In the genomic region with DNA sequence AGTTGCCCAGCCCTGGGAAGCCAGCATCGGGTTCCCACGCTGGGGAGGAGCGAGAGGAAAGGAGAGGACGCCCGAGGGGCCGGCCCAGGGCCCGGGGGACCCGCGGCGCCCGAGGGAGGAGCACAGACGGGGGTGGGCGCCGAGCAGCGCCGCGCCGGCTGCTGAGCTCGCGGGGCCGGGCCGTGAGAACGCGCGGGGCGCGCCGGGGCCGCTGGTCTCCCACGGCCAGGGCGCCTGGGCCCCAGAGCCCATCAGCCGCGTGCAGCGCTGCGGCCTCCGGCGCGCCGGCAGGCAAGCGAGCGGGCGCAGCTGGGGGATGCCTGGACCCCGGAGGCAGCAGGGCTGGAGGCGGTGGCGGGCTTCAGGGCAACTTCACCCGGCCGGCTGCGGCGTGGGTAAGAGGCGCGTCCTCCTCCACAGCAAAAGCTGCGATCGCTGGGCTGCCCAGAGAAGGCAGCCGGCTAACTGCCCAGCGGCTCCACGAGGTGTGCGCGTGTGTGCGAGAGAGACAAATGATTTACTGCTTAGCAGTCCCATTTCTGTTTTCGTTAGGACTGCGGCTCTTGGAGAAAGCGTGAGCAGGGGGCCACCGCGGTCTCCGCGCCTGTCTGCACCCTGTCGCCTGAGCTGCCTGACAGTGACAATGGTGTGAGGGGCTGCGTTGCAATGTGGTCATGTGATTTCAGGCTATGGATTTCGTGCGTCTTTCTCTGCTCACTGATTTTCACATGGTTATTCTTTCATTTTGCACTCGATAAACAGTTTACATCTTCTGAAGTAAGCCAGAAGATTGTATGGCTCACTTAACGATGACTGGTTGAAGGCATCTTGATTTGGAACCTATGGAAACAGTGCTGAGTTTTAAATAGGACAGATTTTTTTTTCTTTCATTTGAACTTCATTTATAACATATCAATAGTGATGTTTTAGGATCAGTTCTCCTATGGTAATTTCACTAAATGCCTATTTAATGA, we compare ENCODE assay signal across 8 cellular contexts. TPM values are rescaled to one million over a fixed set of nuclear protein-coding genes. Genes with fewer than 3 reads are reported as not detected.
DNase-seq lines count a peak whose midpoint lies in the region; ATAC-seq, FAIRE-seq and TF ChIP-seq lines count a peak whose summit lies in the region.

No MANE protein-coding gene starts in this region.

- DNase-seq in AG09309 (ENCODE audit: low read depth) (no peak), NT2/D1 (ENCODE audit: low read depth, low spot score) (no peak), keratinocyte (ENCODE audit: low read depth, low spot score) (no peak), spleen (peak; percentile 82), OCI-LY7 (ENCODE audit: low spot score) (no peak)
- DNase-seq in central memory CD8-positive, alpha-beta T cell (ENCODE audit: low spot score in 2 of 2): no peak

- H3K9me3 ChIP-seq in NT2/D1 (ENCODE audit: insufficient read depth, low read length) (no peaks in the 10 kb centered on the region), keratinocyte (ENCODE audit: control insufficient read depth, low read depth, low read length) (no peaks in the 10 kb centered on the region), spleen (no peaks in the 10 kb centered on the region), OCI-LY7 (ENCODE audit: low read length) (no peaks in the 10 kb centered on the region)

- H3K4me3 ChIP-seq in AG09309 (ENCODE audit: control insufficient read depth, low read depth, low read length) (peak overlapping the region; percentile 46), NT2/D1 (ENCODE audit: insufficient read length, low read depth) (peak overlapping the region; percentile 59), keratinocyte (ENCODE audit: control insufficient read depth in 2 of 3, extremely low read depth in 1 of 3, insufficient read depth in 2 of 3, low read depth in 1 of 3, low read length in 3 of 3) (peak overlapping the region; percentile 38 to 47 (median 47)), spleen (peak overlapping the region; percentile 42 to 75 (median 52)), OCI-LY7 (ENCODE audit: low read depth, low read length, poor library complexity, severe bottlenecking) (no peak overlapping the region)

- H3K9me3 Mint-ChIP-seq in central memory CD8-positive, alpha-beta T cell: peaks cover 6% of the 10 kb centered on the region

- peaks cover 55% of the 10 kb centered on the region for H3K27me3 Mint-ChIP-seq in central memory CD8-positive, alpha-beta T cell

- H2AFZ ChIP-seq in keratinocyte (ENCODE audit: control insufficient read depth, low read length) (peak overlapping the region; percentile 14), OCI-LY7 (ENCODE audit: low read length) (no peak overlapping the region)

- no TSS peak for BruUV-seq in OCI-LY7 (replicated peaks; lab: Mats Ljungman, UMichigan)

- H3K9me1 ChIP-seq in keratinocyte (ENCODE audit: control insufficient read depth, extremely low read depth, insufficient read depth, low read length): no peaks in the 10 kb centered on the region

- peak; percentile 43 for ATAC-seq in HG02973 (IDR thresholded peaks at IDR 0.05; ENCODE audit: unreplicated experiment)
- ATAC-seq in central memory CD8-positive, alpha-beta T cell (replicated peaks; ENCODE audit: extremely low read depth, poor library complexity, severe bottlenecking): peak; percentile 13

- TF ChIP-seq CTCF in AG09309 (IDR thresholded peaks at IDR 0.05; ENCODE audit: control insufficient read depth, insufficient read depth, low read depth, low read length, missing control alignments) (no peak), keratinocyte (optimal IDR thresholded peaks at IDR 0.05 in 1 of 3, IDR thresholded peaks at IDR 0.05 in 1 of 3, conservative IDR thresholded peaks at IDR 0.05 in 1 of 3; ENCODE audit: extremely low read depth in 1 of 3, insufficient read depth in 2 of 3, low read length in 3 of 3) (no peak), spleen (IDR thresholded peaks at IDR 0.05 in 8 of 11, conservative IDR thresholded peaks at IDR 0.05 in 3 of 11) (no peak), OCI-LY7 (conservative IDR thresholded peaks at IDR 0.05; ENCODE audit: low read length) (no peak)

- H3K4me2 ChIP-seq in keratinocyte (ENCODE audit: control insufficient read depth, extremely low read depth, insufficient read depth, low read depth, low read length) (peak overlapping the region; percentile 66), OCI-LY7 (ENCODE audit: low read length) (no peak overlapping the region)

- WGBS in spleen, 5 donors: 1 to 2% (median 1%) methylated on average over 18 to 72 of the region's 72 CpGs

- FAIRE-seq in keratinocyte (lab: Jason Lieb, UNC): no peak

- H3K4me3 Mint-ChIP-seq in central memory CD8-positive, alpha-beta T cell: peak overlapping the region; percentile 66

- POLR2A ChIA-PET in OCI-LY7 (lab: Charles Lee): no interaction called here

- H3K27me3 ChIP-seq in NT2/D1 (ENCODE audit: insufficient read depth, insufficient read length): peaks cover 58% of the 10 kb centered on the region
- peaks cover 25% of the 10 kb centered on the region for H3K27me3 ChIP-seq in keratinocyte (ENCODE audit: control insufficient read depth, extremely low read depth, insufficient read depth, low read length)
- peaks cover 0 to 34% (median 14%) of the 10 kb centered on the region in 7 donors for H3K27me3 ChIP-seq in spleen (replicated peaks in 1 of 7)

- H3K4me1 Mint-ChIP-seq in central memory CD8-positive, alpha-beta T cell: peaks cover 6% of the 10 kb centered on the region

- H3K9me2 ChIP-seq in OCI-LY7 (ENCODE audit: insufficient read depth, low read length): no peaks in the 10 kb centered on the region

- peak overlapping the region; percentile 70 for H3K9ac ChIP-seq in NT2/D1 (ENCODE audit: insufficient read length, low read depth)
- H3K9ac ChIP-seq in keratinocyte (ENCODE audit: control insufficient read depth, extremely low read depth, insufficient read depth, low read length): no peak overlapping the region

- H3K36me3 Mint-ChIP-seq in central memory CD8-positive, alpha-beta T cell (ENCODE audit: insufficient read depth): no peaks in the 10 kb centered on the region

- H4K20me1 ChIP-seq in keratinocyte (ENCODE audit: control insufficient read depth, extremely low read depth, insufficient read depth, low read length) (no peaks in the 10 kb centered on the region), OCI-LY7 (ENCODE audit: insufficient read depth, low read length) (no peaks in the 10 kb centered on the region)

- TF ChIP-seq POLR2A in GM18526 (IDR thresholded peaks at IDR 0.05; ENCODE audit: extremely low read depth, insufficient read length) (peak; percentile 20), spleen (IDR thresholded peaks at IDR 0.05) (no peak)

- dilution Hi-C loops in keratinocyte (cut with MboI; ENCODE audit: extremely low pct_ligation_motif_present, low sequenced_read_pairs): no loop called here

- H3K79me2 ChIP-seq in keratinocyte (ENCODE audit: control insufficient read depth, insufficient read depth, low read length) (no peaks in the 10 kb centered on the region), OCI-LY7 (ENCODE audit: insufficient read depth, low read depth, low read length) (no peaks in the 10 kb centered on the region)

- H3K36me3 ChIP-seq in NT2/D1 (ENCODE audit: insufficient read depth, insufficient read length, low read length): no peaks in the 10 kb centered on the region
- H3K36me3 ChIP-seq in keratinocyte (ENCODE audit: control insufficient read depth in 2 of 2, extremely low read depth in 1 of 2, insufficient read depth in 2 of 2, low read length in 2 of 2): no peaks in the 10 kb centered on the region
- H3K36me3 ChIP-seq in spleen: no peaks in the 10 kb centered on the region
- H3K36me3 ChIP-seq in OCI-LY7 (ENCODE audit: insufficient read depth, low read length): no peaks in the 10 kb centered on the region

- CTCF ChIA-PET in OCI-LY7 (lab: Charles Lee; ENCODE audit: unreplicated experiment): no interaction called here

- no peak overlapping the region for H3K27ac ChIP-seq in keratinocyte (ENCODE audit: control insufficient read depth, insufficient read depth, low read length)
- peak overlapping the region; percentile 55 to 86 (median 84) for H3K27ac ChIP-seq in spleen
- no peak overlapping the region for H3K27ac ChIP-seq in OCI-LY7 (ENCODE audit: low read depth, low read length, poor library complexity, severe bottlenecking)

- H3K4me1 ChIP-seq in NT2/D1 (ENCODE audit: insufficient read depth, insufficient read length): no peaks in the 10 kb centered on the region
- H3K4me1 ChIP-seq in keratinocyte (ENCODE audit: control insufficient read depth, extremely low read depth, insufficient read depth, low read length): no peaks in the 10 kb centered on the region
- peaks cover 0 to 28% (median 14%) of the 10 kb centered on the region in 6 donors for H3K4me1 ChIP-seq in spleen
- no peaks in the 10 kb centered on the region for H3K4me1 ChIP-seq in OCI-LY7 (ENCODE audit: insufficient read depth, low read length, poor library complexity, severe bottlenecking)

- intact Hi-C loops in spleen (cut with DNase I; ENCODE audit: low total_unique reads): no loop called here
- intact Hi-C loops in OCI-LY7 (cut with micrococcal nuclease; ENCODE audit: unreplicated experiment): no loop called here

- no peak overlapping the region for H3K27ac Mint-ChIP-seq in central memory CD8-positive, alpha-beta T cell (ENCODE audit: low read depth)

RNA-seq across cellular contexts. Expression of gene GUCY1A1, which starts 1.2 kb away (rescaled TPM):
- polyA plus RNA-seq in keratinocyte: 0.04 to 0.07 TPM (median 0.05 TPM) in 3 replicates
- polyA plus RNA-seq in keratinocyte (2011; ENCODE audit: low read depth): 0.19 TPM
- polyA plus RNA-seq in keratinocyte (2011; cell fraction: cytosol; rRNA removed): 0.05 and 0.12 TPM in 2 replicates
- 0.07 and 0.28 TPM in 2 replicates for polyA plus RNA-seq in keratinocyte (2011; cell fraction: nucleus; rRNA removed)
- polyA plus RNA-seq in keratinocyte (2012; ENCODE audit: low replicate concordance): 0.09 and 0.17 TPM in 2 replicates
- 0.03 TPM in 1 of 3 replicates, not detected in the others for polyA minus RNA-seq in keratinocyte
- polyA minus RNA-seq in keratinocyte (2011; cell fraction: cytosol; rRNA and poly(A)+ RNA removed): not detected
- 0.23 and 0.63 TPM in 2 replicates for polyA minus RNA-seq in keratinocyte (2011; cell fraction: nucleus; rRNA and poly(A)+ RNA removed)
- 10 to 100 TPM; 19.0 to 44.9 (median 29.9) TPM for total RNA-seq in spleen
- polyA plus RNA-seq in spleen: 1 to 10 TPM; 2.0 to 2.7 (median 2.7) TPM
- total RNA-seq in OCI-LY7 (2014; rRNA removed; shearing (Covaris generic)): not detected in 2 replicates
- total RNA-seq in OCI-LY7 (2022): not detected in 2 replicates

Comparison
In these comparisons a context has a peak if more than half of its experiments do, and no peak if none do; other contexts are left out.
1. H3K27ac ChIP-seq: peak in spleen (8 of 8); none in keratinocyte (single experiment) and OCI-LY7 (single experiment).
2. RNA of gene GUCY1A1, which starts 1.2 kb away (total RNA-seq): 19.0 to 44.9 TPM in spleen; not detected in OCI-LY7; every median in the first group is over 10 times any median in the second.